1 cellular context compared by ENCODE assay signal in the genomic region with DNA sequence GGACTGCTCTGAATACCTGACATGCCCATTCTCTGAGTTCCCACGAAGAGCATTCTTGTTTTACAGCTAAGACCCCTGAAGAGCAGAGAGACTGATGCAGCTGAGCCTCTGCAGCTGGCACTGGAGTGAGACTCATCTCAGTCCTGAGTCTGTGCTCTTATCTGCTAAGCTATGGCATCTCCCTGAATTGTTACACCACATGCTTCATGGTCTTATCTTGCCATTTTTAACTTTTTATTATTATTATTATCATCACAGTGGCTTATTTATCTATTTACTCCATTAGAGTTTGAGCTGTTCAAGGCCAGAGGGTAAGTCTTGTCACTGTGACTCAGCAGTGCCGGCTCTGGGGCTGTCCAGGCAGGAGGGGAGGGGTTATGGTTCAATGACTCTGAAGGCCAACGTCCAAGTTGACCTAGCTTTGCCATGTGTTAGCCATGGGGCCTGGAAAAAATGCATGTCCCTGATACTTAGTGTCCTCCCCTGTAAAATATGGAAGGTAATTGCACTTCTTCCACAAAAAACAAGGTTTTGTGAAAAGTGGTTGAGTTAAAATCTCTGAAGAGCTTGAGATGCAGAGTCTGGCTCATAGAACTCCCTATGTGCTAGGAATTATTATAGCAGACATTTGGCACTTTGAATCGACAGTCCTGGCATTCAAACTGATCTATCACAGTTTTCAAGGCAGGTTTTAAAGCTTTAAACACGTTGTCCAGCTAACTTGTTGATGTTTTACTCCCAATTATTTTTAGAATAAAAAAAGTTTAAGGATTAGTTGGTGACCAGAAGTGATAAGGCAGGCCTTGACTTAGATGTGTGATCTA.
TF ChIP-seq lines count a peak whose summit lies in the region.

No MANE protein-coding gene starts in this region.

TF ChIP-seq in HepG2, 621 proteins besides CTCF, POLR2A, EP300 and RAD21 (continued from another document and continues in another):
- TF ChIP-seq, protein P1, sequence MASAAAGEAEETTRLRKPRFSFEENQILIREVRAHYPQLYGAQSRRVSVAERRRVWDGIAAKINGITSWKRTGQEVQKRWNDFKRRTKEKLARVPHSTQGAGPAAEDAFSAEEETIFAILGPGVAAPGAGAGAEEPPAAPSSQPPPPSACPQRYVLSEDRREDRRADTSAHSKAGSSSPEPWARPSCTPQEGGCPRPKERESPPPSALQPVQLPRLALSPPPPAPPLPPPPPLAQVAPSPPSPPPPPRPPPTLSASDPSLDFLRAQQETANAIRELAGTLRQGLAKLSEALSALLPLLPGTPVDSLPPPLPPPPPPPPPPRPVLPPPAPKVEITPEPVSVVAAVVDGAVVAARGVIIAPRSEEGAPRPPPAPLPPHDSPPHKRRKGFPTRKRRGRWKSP (CRISPR knock-in tag; IDR thresholded peaks at IDR 0.05) = no peak
- TF ChIP-seq ZNF775 (CRISPR knock-in tag; IDR thresholded peaks at IDR 0.05; ENCODE audit: borderline replicate concordance) (no peak), ZNF264 (CRISPR knock-in tag; IDR thresholded peaks at IDR 0.05) (peak; percentile 77; the same call in 1 of the 2 replicates), RARG (CRISPR knock-in tag; IDR thresholded peaks at IDR 0.05; ENCODE audit: low read depth) (no peak), ZNF225 (CRISPR knock-in tag; IDR thresholded peaks at IDR 0.05) (no peak), ZNF782 (CRISPR knock-in tag; IDR thresholded peaks at IDR 0.05; ENCODE audit: borderline replicate concordance) (no peak; the same call in 1 of the 2 replicates), GATAD2A (CRISPR knock-in tag; IDR thresholded peaks at IDR 0.05) (peak; percentile 94), HNRNPLL (IDR thresholded peaks at IDR 0.05; ENCODE audit: low read depth, low read length, poor library complexity, severe bottlenecking) (no peak), ZNF3 (CRISPR knock-in tag; IDR thresholded peaks at IDR 0.05) (no peak), ZNF274 (CRISPR knock-in tag; IDR thresholded peaks at IDR 0.05) (no peak; the same call in 1 of the 2 replicates), NFKB2 (CRISPR knock-in tag; IDR thresholded peaks at IDR 0.05; ENCODE audit: borderline replicate concordance) (no peak), ZNF335 (CRISPR knock-in tag; IDR thresholded peaks at IDR 0.05) (no peak; the same call in 1 of the 2 replicates), HOXA3 (CRISPR knock-in tag; IDR thresholded peaks at IDR 0.05) (peak; percentile 78), KDM2A (CRISPR knock-in tag; IDR thresholded peaks at IDR 0.05; ENCODE audit: borderline replicate concordance, low read depth) (peak; percentile 48; the same call in 1 of the 2 replicates), ISL2 (CRISPR knock-in tag; IDR thresholded peaks at IDR 0.05) (peak; percentile 72; the same call in 1 of the 2 replicates), ZNF747 (CRISPR knock-in tag; IDR thresholded peaks at IDR 0.05; ENCODE audit: borderline replicate concordance) (0 out of 2 replicates have a peak, but pooled peaks have one; percentile 39), MIER3 (CRISPR knock-in tag; IDR thresholded peaks at IDR 0.05; ENCODE audit: borderline replicate concordance) (peak; percentile 81; the same call in 1 of the 2 replicates), HIVEP1 (CRISPR knock-in tag; IDR thresholded peaks at IDR 0.05) (no peak), NR1H2 (CRISPR knock-in tag; IDR thresholded peaks at IDR 0.05; ENCODE audit: borderline replicate concordance, low read depth) (no peak), ZC3H13 (CRISPR knock-in tag; IDR thresholded peaks at IDR 0.05) (no peak), ZBTB8A (CRISPR knock-in tag; IDR thresholded peaks at IDR 0.05; ENCODE audit: borderline replicate concordance, low read depth) (no peak), SMAD1 (CRISPR knock-in tag; IDR thresholded peaks at IDR 0.05; ENCODE audit: borderline replicate concordance, low read depth) (no peak), ZNF432 (CRISPR knock-in tag; IDR thresholded peaks at IDR 0.05; ENCODE audit: borderline replicate concordance) (no peak), DR1 (CRISPR knock-in tag; IDR thresholded peaks at IDR 0.05) (no peak; the same call in 1 of the 2 replicates), ZFP82 (CRISPR knock-in tag; IDR thresholded peaks at IDR 0.05; ENCODE audit: borderline replicate concordance) (no peak), ZSCAN9 (CRISPR knock-in tag; IDR thresholded peaks at IDR 0.05; ENCODE audit: borderline replicate concordance) (no peak), ZNF543 (CRISPR knock-in tag; IDR thresholded peaks at IDR 0.05) (no peak), ARNT2 (CRISPR knock-in tag; IDR thresholded peaks at IDR 0.05; ENCODE audit: low read depth) (no peak), TOE1 (CRISPR knock-in tag; IDR thresholded peaks at IDR 0.05) (no peak), ZNF207 (IDR thresholded peaks at IDR 0.05; ENCODE audit: borderline replicate concordance) (no peak), ATF7-NPFF (CRISPR knock-in tag; IDR thresholded peaks at IDR 0.05; ENCODE audit: low read depth) (no peak)
- TF ChIP-seq, protein P2, sequence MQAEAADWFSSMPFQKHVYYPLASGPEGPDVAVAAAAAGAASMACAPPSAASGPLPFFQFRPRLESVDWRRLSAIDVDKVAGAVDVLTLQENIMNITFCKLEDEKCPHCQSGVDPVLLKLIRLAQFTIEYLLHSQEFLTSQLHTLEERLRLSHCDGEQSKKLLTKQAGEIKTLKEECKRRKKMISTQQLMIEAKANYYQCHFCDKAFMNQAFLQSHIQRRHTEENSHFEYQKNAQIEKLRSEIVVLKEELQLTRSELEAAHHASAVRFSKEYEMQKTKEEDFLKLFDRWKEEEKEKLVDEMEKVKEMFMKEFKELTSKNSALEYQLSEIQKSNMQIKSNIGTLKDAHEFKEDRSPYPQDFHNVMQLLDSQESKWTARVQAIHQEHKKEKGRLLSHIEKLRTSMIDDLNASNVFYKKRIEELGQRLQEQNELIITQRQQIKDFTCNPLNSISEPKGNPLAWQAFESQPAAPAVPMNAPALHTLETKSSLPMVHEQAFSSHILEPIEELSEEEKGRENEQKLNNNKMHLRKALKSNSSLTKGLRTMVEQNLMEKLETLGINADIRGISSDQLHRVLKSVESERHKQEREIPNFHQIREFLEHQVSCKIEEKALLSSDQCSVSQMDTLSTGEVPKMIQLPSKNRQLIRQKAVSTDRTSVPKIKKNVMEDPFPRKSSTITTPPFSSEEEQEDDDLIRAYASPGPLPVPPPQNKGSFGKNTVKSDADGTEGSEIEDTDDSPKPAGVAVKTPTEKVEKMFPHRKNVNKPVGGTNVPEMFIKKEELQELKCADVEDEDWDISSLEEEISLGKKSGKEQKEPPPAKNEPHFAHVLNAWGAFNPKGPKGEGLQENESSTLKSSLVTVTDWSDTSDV (CRISPR knock-in tag; IDR thresholded peaks at IDR 0.05) = no peak; the same call in 1 of the 2 replicates
- TF ChIP-seq, protein P3, sequence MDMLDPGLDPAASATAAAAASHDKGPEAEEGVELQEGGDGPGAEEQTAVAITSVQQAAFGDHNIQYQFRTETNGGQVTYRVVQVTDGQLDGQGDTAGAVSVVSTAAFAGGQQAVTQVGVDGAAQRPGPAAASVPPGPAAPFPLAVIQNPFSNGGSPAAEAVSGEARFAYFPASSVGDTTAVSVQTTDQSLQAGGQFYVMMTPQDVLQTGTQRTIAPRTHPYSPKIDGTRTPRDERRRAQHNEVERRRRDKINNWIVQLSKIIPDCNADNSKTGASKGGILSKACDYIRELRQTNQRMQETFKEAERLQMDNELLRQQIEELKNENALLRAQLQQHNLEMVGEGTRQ (IDR thresholded peaks at IDR 0.05; ENCODE audit: low read depth, low read length) = no peak
- TF ChIP-seq, protein P3 (CRISPR knock-in tag; IDR thresholded peaks at IDR 0.05; ENCODE audit: borderline replicate concordance) = no peak
- TF ChIP-seq, protein P4, sequence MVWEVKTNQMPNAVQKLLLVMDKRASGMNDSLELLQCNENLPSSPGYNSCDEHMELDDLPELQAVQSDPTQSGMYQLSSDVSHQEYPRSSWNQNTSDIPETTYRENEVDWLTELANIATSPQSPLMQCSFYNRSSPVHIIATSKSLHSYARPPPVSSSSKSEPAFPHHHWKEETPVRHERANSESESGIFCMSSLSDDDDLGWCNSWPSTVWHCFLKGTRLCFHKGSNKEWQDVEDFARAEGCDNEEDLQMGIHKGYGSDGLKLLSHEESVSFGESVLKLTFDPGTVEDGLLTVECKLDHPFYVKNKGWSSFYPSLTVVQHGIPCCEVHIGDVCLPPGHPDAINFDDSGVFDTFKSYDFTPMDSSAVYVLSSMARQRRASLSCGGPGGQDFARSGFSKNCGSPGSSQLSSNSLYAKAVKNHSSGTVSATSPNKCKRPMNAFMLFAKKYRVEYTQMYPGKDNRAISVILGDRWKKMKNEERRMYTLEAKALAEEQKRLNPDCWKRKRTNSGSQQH (CRISPR knock-in tag; IDR thresholded peaks at IDR 0.05; ENCODE audit: low read depth) = peak; percentile 76; the same call in 1 of the 2 replicates
- TF ChIP-seq, protein P5, sequence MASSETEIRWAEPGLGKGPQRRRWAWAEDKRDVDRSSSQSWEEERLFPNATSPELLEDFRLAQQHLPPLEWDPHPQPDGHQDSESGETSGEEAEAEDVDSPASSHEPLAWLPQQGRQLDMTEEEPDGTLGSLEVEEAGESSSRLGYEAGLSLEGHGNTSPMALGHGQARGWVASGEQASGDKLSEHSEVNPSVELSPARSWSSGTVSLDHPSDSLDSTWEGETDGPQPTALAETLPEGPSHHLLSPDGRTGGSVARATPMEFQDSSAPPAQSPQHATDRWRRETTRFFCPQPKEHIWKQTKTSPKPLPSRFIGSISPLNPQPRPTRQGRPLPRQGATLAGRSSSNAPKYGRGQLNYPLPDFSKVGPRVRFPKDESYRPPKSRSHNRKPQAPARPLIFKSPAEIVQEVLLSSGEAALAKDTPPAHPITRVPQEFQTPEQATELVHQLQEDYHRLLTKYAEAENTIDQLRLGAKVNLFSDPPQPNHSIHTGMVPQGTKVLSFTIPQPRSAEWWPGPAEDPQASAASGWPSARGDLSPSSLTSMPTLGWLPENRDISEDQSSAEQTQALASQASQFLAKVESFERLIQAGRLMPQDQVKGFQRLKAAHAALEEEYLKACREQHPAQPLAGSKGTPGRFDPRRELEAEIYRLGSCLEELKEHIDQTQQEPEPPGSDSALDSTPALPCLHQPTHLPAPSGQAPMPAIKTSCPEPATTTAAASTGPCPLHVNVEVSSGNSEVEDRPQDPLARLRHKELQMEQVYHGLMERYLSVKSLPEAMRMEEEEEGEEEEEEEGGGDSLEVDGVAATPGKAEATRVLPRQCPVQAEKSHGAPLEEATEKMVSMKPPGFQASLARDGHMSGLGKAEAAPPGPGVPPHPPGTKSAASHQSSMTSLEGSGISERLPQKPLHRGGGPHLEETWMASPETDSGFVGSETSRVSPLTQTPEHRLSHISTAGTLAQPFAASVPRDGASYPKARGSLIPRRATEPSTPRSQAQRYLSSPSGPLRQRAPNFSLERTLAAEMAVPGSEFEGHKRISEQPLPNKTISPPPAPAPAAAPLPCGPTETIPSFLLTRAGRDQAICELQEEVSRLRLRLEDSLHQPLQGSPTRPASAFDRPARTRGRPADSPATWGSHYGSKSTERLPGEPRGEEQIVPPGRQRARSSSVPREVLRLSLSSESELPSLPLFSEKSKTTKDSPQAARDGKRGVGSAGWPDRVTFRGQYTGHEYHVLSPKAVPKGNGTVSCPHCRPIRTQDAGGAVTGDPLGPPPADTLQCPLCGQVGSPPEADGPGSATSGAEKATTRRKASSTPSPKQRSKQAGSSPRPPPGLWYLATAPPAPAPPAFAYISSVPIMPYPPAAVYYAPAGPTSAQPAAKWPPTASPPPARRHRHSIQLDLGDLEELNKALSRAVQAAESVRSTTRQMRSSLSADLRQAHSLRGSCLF (CRISPR knock-in tag; IDR thresholded peaks at IDR 0.05; ENCODE audit: borderline replicate concordance) = no peak
- TF ChIP-seq, protein P6, sequence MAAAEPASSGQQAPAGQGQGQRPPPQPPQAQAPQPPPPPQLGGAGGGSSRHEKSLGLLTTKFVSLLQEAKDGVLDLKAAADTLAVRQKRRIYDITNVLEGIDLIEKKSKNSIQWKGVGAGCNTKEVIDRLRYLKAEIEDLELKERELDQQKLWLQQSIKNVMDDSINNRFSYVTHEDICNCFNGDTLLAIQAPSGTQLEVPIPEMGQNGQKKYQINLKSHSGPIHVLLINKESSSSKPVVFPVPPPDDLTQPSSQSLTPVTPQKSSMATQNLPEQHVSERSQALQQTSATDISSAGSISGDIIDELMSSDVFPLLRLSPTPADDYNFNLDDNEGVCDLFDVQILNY (CRISPR knock-in tag; conservative IDR thresholded peaks at IDR 0.05) = no peak
- TF ChIP-seq, protein P7, sequence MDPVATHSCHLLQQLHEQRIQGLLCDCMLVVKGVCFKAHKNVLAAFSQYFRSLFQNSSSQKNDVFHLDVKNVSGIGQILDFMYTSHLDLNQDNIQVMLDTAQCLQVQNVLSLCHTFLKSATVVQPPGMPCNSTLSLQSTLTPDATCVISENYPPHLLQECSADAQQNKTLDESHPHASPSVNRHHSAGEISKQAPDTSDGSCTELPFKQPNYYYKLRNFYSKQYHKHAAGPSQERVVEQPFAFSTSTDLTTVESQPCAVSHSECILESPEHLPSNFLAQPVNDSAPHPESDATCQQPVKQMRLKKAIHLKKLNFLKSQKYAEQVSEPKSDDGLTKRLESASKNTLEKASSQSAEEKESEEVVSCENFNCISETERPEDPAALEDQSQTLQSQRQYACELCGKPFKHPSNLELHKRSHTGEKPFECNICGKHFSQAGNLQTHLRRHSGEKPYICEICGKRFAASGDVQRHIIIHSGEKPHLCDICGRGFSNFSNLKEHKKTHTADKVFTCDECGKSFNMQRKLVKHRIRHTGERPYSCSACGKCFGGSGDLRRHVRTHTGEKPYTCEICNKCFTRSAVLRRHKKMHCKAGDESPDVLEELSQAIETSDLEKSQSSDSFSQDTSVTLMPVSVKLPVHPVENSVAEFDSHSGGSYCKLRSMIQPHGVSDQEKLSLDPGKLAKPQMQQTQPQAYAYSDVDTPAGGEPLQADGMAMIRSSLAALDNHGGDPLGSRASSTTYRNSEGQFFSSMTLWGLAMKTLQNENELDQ (CRISPR knock-in tag; IDR thresholded peaks at IDR 0.05; ENCODE audit: borderline replicate concordance) = no peak
- TF ChIP-seq, protein P8, sequence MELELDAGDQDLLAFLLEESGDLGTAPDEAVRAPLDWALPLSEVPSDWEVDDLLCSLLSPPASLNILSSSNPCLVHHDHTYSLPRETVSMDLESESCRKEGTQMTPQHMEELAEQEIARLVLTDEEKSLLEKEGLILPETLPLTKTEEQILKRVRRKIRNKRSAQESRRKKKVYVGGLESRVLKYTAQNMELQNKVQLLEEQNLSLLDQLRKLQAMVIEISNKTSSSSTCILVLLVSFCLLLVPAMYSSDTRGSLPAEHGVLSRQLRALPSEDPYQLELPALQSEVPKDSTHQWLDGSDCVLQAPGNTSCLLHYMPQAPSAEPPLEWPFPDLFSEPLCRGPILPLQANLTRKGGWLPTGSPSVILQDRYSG (CRISPR knock-in tag; IDR thresholded peaks at IDR 0.05) = no peak
- TF ChIP-seq, protein P9, sequence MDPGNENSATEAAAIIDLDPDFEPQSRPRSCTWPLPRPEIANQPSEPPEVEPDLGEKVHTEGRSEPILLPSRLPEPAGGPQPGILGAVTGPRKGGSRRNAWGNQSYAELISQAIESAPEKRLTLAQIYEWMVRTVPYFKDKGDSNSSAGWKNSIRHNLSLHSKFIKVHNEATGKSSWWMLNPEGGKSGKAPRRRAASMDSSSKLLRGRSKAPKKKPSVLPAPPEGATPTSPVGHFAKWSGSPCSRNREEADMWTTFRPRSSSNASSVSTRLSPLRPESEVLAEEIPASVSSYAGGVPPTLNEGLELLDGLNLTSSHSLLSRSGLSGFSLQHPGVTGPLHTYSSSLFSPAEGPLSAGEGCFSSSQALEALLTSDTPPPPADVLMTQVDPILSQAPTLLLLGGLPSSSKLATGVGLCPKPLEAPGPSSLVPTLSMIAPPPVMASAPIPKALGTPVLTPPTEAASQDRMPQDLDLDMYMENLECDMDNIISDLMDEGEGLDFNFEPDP (CRISPR knock-in tag; conservative IDR thresholded peaks at IDR 0.05) = no peak
